11 cellular contexts compared by ENCODE assay signal in genomic region chr2:71064754-71065621, GRCh38. TPM values are rescaled to one million over a fixed set of nuclear protein-coding genes. Genes with fewer than 3 reads are reported as not detected.
DNase-seq lines count a peak whose midpoint lies in the region; ATAC-seq, FAIRE-seq and TF ChIP-seq lines count a peak whose summit lies in the region.
"Had no signal": no experiment of that assay in that cellular context is flagged by ENCODE, and none has a peak within 500 bp of the region (broad histone marks: within the 10 kb centered on the region; RNA-seq: fewer than 3 reads in every experiment).

No MANE protein-coding gene starts in this region.

- FAIRE-seq in GM18507 (lab: Jason Lieb, UNC) = peak; percentile 88
- FAIRE-seq: G401.6 had no signal

- H3K27me3 Mint-ChIP-seq in activated B cell treated with CpG ODN at 0.5 μM for 24 hours = no peaks in the 10 kb centered on the region
- peaks cover 11% of the 10 kb centered on the region for H3K27me3 Mint-ChIP-seq in glutamatergic neuron (ENCODE audit: unreplicated experiment)

- H3K36me3 ChIP-seq in parathyroid adenoma (ENCODE audit: control insufficient read depth, insufficient read depth, low read length) = no peaks in the 10 kb centered on the region
- H3K36me3 ChIP-seq in PC-3 (ENCODE audit: low read depth, low read length) = no peaks in the 10 kb centered on the region

- intact Hi-C loops in activated B cell treated with CpG ODN at 0.5 μM for 24 hours (cut with micrococcal nuclease) = loop anchor here (1.0 to 10.0 kb wide), 3 partner anchors 42 to 1150 kb away; partner anchors contain the start of genes ANKRD53 and MXD1
- intact Hi-C loops in PC-3 (cut with micrococcal nuclease) = no loop called here

- no peak overlapping the region for H3K9ac ChIP-seq in parathyroid adenoma
- H3K9ac ChIP-seq in PC-3 (ENCODE audit: low read length) = no peak overlapping the region

- H3K4me1 ChIP-seq in parathyroid adenoma (peaks cover 44% of the 10 kb centered on the region), PC-3 (ENCODE audit: insufficient read depth, low read length) (peaks cover 14% of the 10 kb centered on the region)

- no peaks in the 10 kb centered on the region for H3K27me3 ChIP-seq in parathyroid adenoma (ENCODE audit: control insufficient read depth, insufficient read depth, low read length)
- H3K27me3 ChIP-seq in PC-3 (ENCODE audit: low read length) = no peaks in the 10 kb centered on the region; the same call in 1 of the 2 replicates

- peaks cover 14% of the 10 kb centered on the region for H3K36me3 Mint-ChIP-seq in activated B cell treated with CpG ODN at 0.5 μM for 24 hours (ENCODE audit: low read depth)
- H3K36me3 Mint-ChIP-seq in glutamatergic neuron (ENCODE audit: unreplicated experiment) = no peaks in the 10 kb centered on the region

- no peaks in the 10 kb centered on the region for H4K20me1 ChIP-seq in PC-3 (ENCODE audit: low read length)

- DNase-seq in GM18507 (ENCODE audit: extremely low spot score, insufficient read length, low read depth) = no peak
- DNase-seq in activated B cell treated with CpG ODN at 0.5 μM for 24 hours = no peak
- no peak for DNase-seq in glutamatergic neuron
- DNase-seq in PC-3 = no peak
- DNase-seq in A172 (ENCODE audit: low spot score) = no peak
- DNase-seq in NCI-H524 (lab: John Stamatoyannopoulos, UW) = no peak
- DNase-seq: activated CD4-positive, alpha-beta T cell treated with anti-CD3 and anti-CD28 coated beads for 48 hours; effector CD4-positive, alpha-beta T cell had no signal

- H3K4me2 ChIP-seq in parathyroid adenoma (ENCODE audit: low read length) = peak overlapping the region; percentile 54
- H3K4me2 ChIP-seq in PC-3 (ENCODE audit: low read length) = no peak overlapping the region

- ATAC-seq in HG03103 (IDR thresholded peaks at IDR 0.05; ENCODE audit: low read depth, unreplicated experiment) (peak; percentile 32), activated B cell treated with CpG ODN at 0.5 μM for 24 hours (ENCODE audit: low read depth) (no peak), PC-3 (no peak)

- POLR2A ChIA-PET in activated B cell treated with CpG ODN at 0.5 μM for 24 hours (lab: Charles Lee) (interaction anchor here (0.6 to 7.5 kb wide), 4 partner anchors 8 to 66 kb away, joined by 3 to 170 read pairs (median 5); partner anchors contain the start of genes MCEE and MPHOSPH10), PC-3 (lab: Charles Lee; ENCODE audit: unreplicated experiment) (no interaction called here)

- H3K4me3 Mint-ChIP-seq in activated B cell treated with CpG ODN at 0.5 μM for 24 hours = peak overlapping the region; percentile 63
- H3K4me3 Mint-ChIP-seq in glutamatergic neuron (ENCODE audit: unreplicated experiment) = no peak overlapping the region

- TF ChIP-seq CTCF in activated B cell treated with CpG ODN at 0.5 μM for 24 hours (IDR thresholded peaks at IDR 0.05) (no peak), parathyroid adenoma (IDR thresholded peaks at IDR 0.05) (no peak), glutamatergic neuron (IDR thresholded peaks at IDR 0.05; ENCODE audit: partially characterized antibody, unreplicated experiment) (no peak), PC-3 (conservative IDR thresholded peaks at IDR 0.05; ENCODE audit: low read depth, low read length) (no peak)

- H3K4me1 Mint-ChIP-seq in activated B cell treated with CpG ODN at 0.5 μM for 24 hours = peaks cover 60% of the 10 kb centered on the region
- peaks cover 10% of the 10 kb centered on the region for H3K4me1 Mint-ChIP-seq in glutamatergic neuron (ENCODE audit: low read depth, unreplicated experiment)

- peak overlapping the region; percentile 72 for H2AFZ ChIP-seq in parathyroid adenoma
- no peak overlapping the region for H2AFZ ChIP-seq in PC-3 (ENCODE audit: low read length)

- CTCF ChIA-PET in activated B cell treated with CpG ODN at 0.5 μM for 24 hours (lab: Charles Lee) (no interaction called here), PC-3 (lab: Charles Lee) (no interaction called here)

- H3K9me3 ChIP-seq in parathyroid adenoma (ENCODE audit: control insufficient read depth, low read length) (no peaks in the 10 kb centered on the region), PC-3 (ENCODE audit: low read length) (no peaks in the 10 kb centered on the region)

- peak overlapping the region; percentile 32 for H3K4me3 ChIP-seq in parathyroid adenoma (ENCODE audit: low read depth, low read length)
- no peak overlapping the region for H3K4me3 ChIP-seq in PC-3 (ENCODE audit: low read length)

- H3K27ac ChIP-seq in parathyroid adenoma (peak overlapping the region; percentile 97), PC-3 (ENCODE audit: low read length) (no peak overlapping the region)

- H3K79me2 ChIP-seq in parathyroid adenoma (peaks cover 9% of the 10 kb centered on the region), PC-3 (ENCODE audit: low read length) (peaks cover 15% of the 10 kb centered on the region)

- no TSS peak for BruUV-seq in PC-3 (replicated peaks; lab: Mats Ljungman, UMichigan)

- no peaks in the 10 kb centered on the region for H3K9me2 ChIP-seq in PC-3 (replicated peaks; ENCODE audit: low read length)

- H3K27ac Mint-ChIP-seq in activated B cell treated with CpG ODN at 0.5 μM for 24 hours = peak overlapping the region; percentile 91
- H3K27ac Mint-ChIP-seq in glutamatergic neuron (ENCODE audit: unreplicated experiment) = no peak overlapping the region

- H3F3A ChIP-seq in PC-3 (ENCODE audit: low read length, unreplicated experiment) = no peaks in the 10 kb centered on the region

- H3K9me3 Mint-ChIP-seq in activated B cell treated with CpG ODN at 0.5 μM for 24 hours (no peaks in the 10 kb centered on the region), glutamatergic neuron (ENCODE audit: unreplicated experiment) (peaks cover 18% of the 10 kb centered on the region)

RNA-seq across cellular contexts. Expression of gene NAGK, which starts 3.5 kb away (rescaled TPM):
- 175 and 208 TPM in 2 replicates for total RNA-seq in activated B cell treated with CpG ODN at 0.5 μM for 24 hours
- 188 TPM for total RNA-seq in glutamatergic neuron (ENCODE audit: unreplicated experiment)
- 55.5 and 70.5 TPM in 2 replicates for total RNA-seq in PC-3 (2014; rRNA removed)
- 73.3 and 128 TPM in 2 replicates for total RNA-seq in A172 (2014; rRNA removed; shearing (Covaris generic))
